Comparison of ENCODE assay signal across 1 cellular context in genomic region chr11:75413146-75413545, GRCh38. TPM values are rescaled to one million over a fixed set of nuclear protein-coding genes. Genes with fewer than 3 reads are reported as not detected.
"Had no signal": no experiment of that assay in that cellular context is flagged by ENCODE, and none has a peak within 500 bp of the region (broad histone marks: within the 10 kb centered on the region; RNA-seq: fewer than 3 reads in every experiment).

No MANE protein-coding gene starts in this region.

RNA-seq across cellular contexts. Expression of gene KLHL35, which starts 19.9 kb away (rescaled TPM):
- total RNA-seq: K562 had no signal
- polyA plus RNA-seq: K562 had no signal
